In the genomic region with DNA sequence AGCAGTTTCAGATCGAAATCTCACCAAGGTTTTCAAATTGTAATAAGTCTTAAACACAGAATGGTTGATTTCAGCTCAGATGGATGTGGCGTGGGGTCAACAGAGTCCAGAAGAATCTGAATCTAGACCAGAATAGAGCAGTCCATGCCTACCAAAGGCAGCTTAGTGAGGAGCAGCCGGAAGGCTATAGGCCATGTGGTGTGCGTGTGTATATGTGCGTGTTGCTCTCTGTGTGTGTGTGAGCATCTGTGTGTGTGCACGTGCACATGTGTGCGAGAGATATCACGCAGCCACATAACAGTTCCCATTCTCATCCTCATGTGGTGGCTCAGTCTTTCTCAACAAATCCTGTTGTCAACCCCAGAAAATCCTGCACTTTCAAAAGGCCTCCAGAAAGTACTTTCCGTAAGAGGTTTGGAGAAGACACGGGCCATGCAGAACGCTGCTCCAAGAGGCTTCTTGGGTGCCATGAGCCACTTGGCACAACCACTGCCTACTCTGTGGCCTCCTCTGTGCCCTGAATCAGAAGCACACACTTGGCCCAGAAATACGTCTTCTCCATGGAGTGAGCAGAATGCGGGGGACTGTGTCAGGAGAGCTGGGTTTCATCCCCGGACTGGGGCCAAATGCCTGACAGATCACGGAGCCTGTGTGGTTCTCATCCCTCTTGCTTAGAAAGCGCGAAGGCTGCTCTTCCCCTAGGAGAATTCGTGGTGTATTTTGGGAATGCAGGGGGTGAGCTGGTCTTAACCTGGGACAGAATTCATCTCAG, we compare ENCODE assay signal across 20 cellular contexts.
"Had no signal": no experiment of that assay in that cellular context is flagged by ENCODE, and none has a peak within 500 bp of the region (broad histone marks: within the 10 kb centered on the region; RNA-seq: fewer than 3 reads in every experiment).

No MANE protein-coding gene starts in this region.

- FAIRE-seq: bronchial epithelial cell had no signal

- H3K4me1 ChIP-seq: adrenal gland, lower lobe of right lung had no signal

- H3K27ac Mint-ChIP-seq: effector memory CD8-positive, alpha-beta T cell; nephron; progenitor cell of endocrine pancreas; T-helper 1 cell treated with Interleukin-12 subunit alpha and Interleukin-12 subunit beta and Interleukin-4 antibody, amounts not matched to agents 30 μg/mL and 1 μg/mL, for 36 hours had no signal

- H3K4me3 Mint-ChIP-seq: effector memory CD8-positive, alpha-beta T cell; nephron; stimulated activated naive CD8-positive, alpha-beta T cell treated with anti-CD3 and anti-CD28 coated beads, Interleukin-15, amount 100 ng/mL, for 72 hours; T-helper 1 cell treated with Interleukin-12 subunit alpha and Interleukin-12 subunit beta and Interleukin-4 antibody, amounts not matched to agents 30 μg/mL and 1 μg/mL, for 36 hours had no signal

- H3K27me3 ChIP-seq: adrenal gland, SJCRH30 had no signal

- H3K27ac ChIP-seq: adrenal gland, lower lobe of right lung, SJCRH30 had no signal

- DNase-seq: activated CD4-positive, alpha-beta T cell treated with anti-CD3 and anti-CD28 coated beads, Interleukin-2, amount 50 U/mL, for 1 hour; activated CD4-positive, CD25-positive, alpha-beta regulatory T cell treated with anti-CD3 and anti-CD28 coated beads, Interleukin-2, amount 50 U/mL, for 72 hours; activated gamma-delta T cell treated with Interleukin-2 at 50 U/mL for 16 hours; activated T-cell treated with anti-CD3 and anti-CD28 coated beads, Interleukin-2, amount 50 U/mL, for 48 hours; dermis blood vessel endothelial cell; effector memory CD8-positive, alpha-beta T cell; left cardiac atrium; lower lobe of right lung; occipital lobe; SJCRH30; stimulated activated CD4-positive, alpha-beta T cell treated with anti-CD3 and anti-CD28 coated beads, Interleukin-15, amount 100 ng/mL, for 24 hours; stimulated activated CD4-positive, alpha-beta T cell treated with anti-CD3 and anti-CD28 coated beads, Interleukin-2, amount 100 ng/mL, for 48 hours; stimulated activated naive CD8-positive, alpha-beta T cell treated with anti-CD3 and anti-CD28 coated beads, Interleukin-15, amount 100 ng/mL, for 72 hours had no signal

- H3K4me1 Mint-ChIP-seq: stimulated activated naive CD8-positive, alpha-beta T cell treated with anti-CD3 and anti-CD28 coated beads, Interleukin-15, amount 100 ng/mL, for 72 hours had no signal

- H3K9me3 Mint-ChIP-seq: activated naive CD4-positive, alpha-beta T cell treated with anti-CD3 and anti-CD28 coated beads, Interleukin-2, amount 50 U/mL, for 72 hours; effector memory CD8-positive, alpha-beta T cell; T-helper 1 cell treated with Interleukin-12 subunit alpha and Interleukin-12 subunit beta and Interleukin-4 antibody, amounts not matched to agents 30 μg/mL and 1 μg/mL, for 36 hours had no signal

- H3K36me3 ChIP-seq: adrenal gland, lower lobe of right lung, SJCRH30 had no signal

- H3K36me3 Mint-ChIP-seq: activated naive CD4-positive, alpha-beta T cell treated with anti-CD3 and anti-CD28 coated beads, Interleukin-2, amount 50 U/mL, for 72 hours had no signal

- H3K9me3 ChIP-seq: adrenal gland, lower lobe of right lung had no signal

- H3K4me3 ChIP-seq: adrenal gland, lower lobe of right lung, SJCRH30, skin epidermis had no signal
